Comparison of ENCODE assay signal across 8 cellular contexts in genomic region chr4:47839259-47839658, GRCh38. TPM values are rescaled to one million over a fixed set of nuclear protein-coding genes. Genes with fewer than 3 reads are reported as not detected.
DNase-seq lines count a peak whose midpoint lies in the region; ATAC-seq lines count a peak whose summit lies in the region.

No MANE protein-coding gene starts in this region.

- H2BK5ac ChIP-seq in mesenchymal stem cell (ENCODE audit: low read depth, low read length, poor library complexity, severe bottlenecking): no peak overlapping the region

- H3K9ac ChIP-seq in adipocyte (ENCODE audit: low read length): no peak overlapping the region
- peak overlapping the region; percentile 45 for H3K9ac ChIP-seq in mesenchymal stem cell (ENCODE audit: low read length)

- H4K91ac ChIP-seq in mesenchymal stem cell (ENCODE audit: low read length): no peak overlapping the region

- no peak overlapping the region for H2BK12ac ChIP-seq in mesenchymal stem cell (ENCODE audit: low read length in 2 of 2)

- H3K18ac ChIP-seq in mesenchymal stem cell (ENCODE audit: low read depth in 1 of 2, low read length in 2 of 2): no peak overlapping the region

- no peak overlapping the region for H3K4me2 ChIP-seq in mesenchymal stem cell (ENCODE audit: low read length, poor library complexity, severe bottlenecking)

- H3K4me3 ChIP-seq in adipocyte (ENCODE audit: low read length) (no peak overlapping the region), mesenchymal stem cell (ENCODE audit: insufficient read depth in 1 of 2, low read depth in 1 of 2, low read length in 2 of 2) (no peak overlapping the region)

- H2AK5ac ChIP-seq in mesenchymal stem cell (ENCODE audit: low read length, severe bottlenecking): no peak overlapping the region

- ATAC-seq in GM21447 (IDR thresholded peaks at IDR 0.05; ENCODE audit: unreplicated experiment) (peak; percentile 60), HG03571 (IDR thresholded peaks at IDR 0.05; ENCODE audit: unreplicated experiment) (peak; percentile 45)

- no peak overlapping the region for H3K14ac ChIP-seq in mesenchymal stem cell (ENCODE audit: low read length in 2 of 2)

- H3K27ac ChIP-seq in mesenchymal stem cell (ENCODE audit: low read length, poor library complexity, severe bottlenecking): no peak overlapping the region

- H2BK120ac ChIP-seq in mesenchymal stem cell (ENCODE audit: low read depth, low read length): no peak overlapping the region

- no peak overlapping the region for H3K4ac ChIP-seq in mesenchymal stem cell (ENCODE audit: low read depth in 1 of 2, low read length in 2 of 2)

- no peak overlapping the region for H2AFZ ChIP-seq in mesenchymal stem cell (ENCODE audit: low read depth, low read length)

- H3K36me3 ChIP-seq in adipocyte (ENCODE audit: control insufficient read depth, insufficient read depth, low read length, severe bottlenecking) (peaks cover 9% of the 10 kb centered on the region), mesenchymal stem cell (ENCODE audit: control insufficient read depth in 1 of 2, insufficient read depth in 2 of 2, low read depth in 1 of 2, low read length in 2 of 2) (peaks cover 0 to 12% of the 10 kb centered on the region in 2 experiments)

- no peak overlapping the region for H4K8ac ChIP-seq in mesenchymal stem cell (ENCODE audit: low read length)

- H3K4me1 ChIP-seq in adipocyte (ENCODE audit: control insufficient read depth, insufficient read depth, low read length) (peaks cover 31% of the 10 kb centered on the region), mesenchymal stem cell (ENCODE audit: control insufficient read depth, insufficient read depth, low read depth, low read length) (peaks cover 10% of the 10 kb centered on the region)

- H3K9me3 ChIP-seq in adipocyte (ENCODE audit: control insufficient read depth, low read length) (no peaks in the 10 kb centered on the region), mesenchymal stem cell (ENCODE audit: control insufficient read depth, low read length) (no peaks in the 10 kb centered on the region)

- H3K23ac ChIP-seq in mesenchymal stem cell (ENCODE audit: low read length in 2 of 2): no peak overlapping the region

- H3K27me3 ChIP-seq in adipocyte (replicated peaks; ENCODE audit: control insufficient read depth, insufficient read depth, low read length) (peaks cover 13% of the 10 kb centered on the region), mesenchymal stem cell (ENCODE audit: control insufficient read depth in 1 of 2, insufficient read depth in 1 of 2, low read length in 2 of 2) (peaks cover 0 to 26% of the 10 kb centered on the region in 2 experiments)

- H3K79me1 ChIP-seq in mesenchymal stem cell (replicated peaks; ENCODE audit: low read length, poor library complexity, severe bottlenecking): peaks cover 4% of the 10 kb centered on the region

- no peak overlapping the region for H2BK15ac ChIP-seq in mesenchymal stem cell (ENCODE audit: low read depth, poor library complexity, severe bottlenecking)

- DNase-seq in DMS 273 (lab: John Stamatoyannopoulos, UW; ENCODE audit: unreplicated experiment) (peak; percentile 21), DMS 273 treated with DMSO at 0.1 percent for 48 hours (lab: John Stamatoyannopoulos, UW) (no peak), adipocyte (ENCODE audit: low read depth) (peak; percentile 63), mesenchymal stem cell (peak; percentile 49), midbrain (lab: John Stamatoyannopoulos, UW) (no peak), NCI-H2081 treated with DMSO at 0.1 percent for 48 hours (lab: John Stamatoyannopoulos, UW) (no peak)

- 86% methylated on average over 3 of the region's 5 CpGs for WGBS in mesenchymal stem cell

RNA-seq across cellular contexts. Expression of gene CORIN, which starts 1.4 kb away (rescaled TPM):
- polyA plus RNA-seq in mesenchymal stem cell (2013, experiment 1 of 2): 0.29 TPM
- 0.32 TPM for polyA plus RNA-seq in mesenchymal stem cell (2013, experiment 2 of 2)

Comparison
In these comparisons a context has a peak if more than half of its experiments do, and no peak if none do; other contexts are left out.
1. DNase-seq: peak in DMS 273 (single experiment), adipocyte (single experiment) and mesenchymal stem cell (single experiment); none in DMS 273 treated with DMSO at 0.1 percent for 48 hours (single experiment), midbrain (single experiment) and NCI-H2081 treated with DMSO at 0.1 percent for 48 hours (single experiment).